ENCODE assay signal across 7 cellular contexts in genomic region chr6:10721850-10722569, GRCh38. TPM values are rescaled to one million over a fixed set of nuclear protein-coding genes. Genes with fewer than 3 reads are reported as not detected.
DNase-seq lines count a peak whose midpoint lies in the region; ATAC-seq and TF ChIP-seq lines count a peak whose summit lies in the region.

No MANE protein-coding gene starts in this region.

- peaks cover 14% of the 10 kb centered on the region for H3K9me3 Mint-ChIP-seq in activated T-helper 1 cell treated with anti-CD3 and anti-CD28 coated beads, Interleukin-12 subunit alpha, Interleukin-12 subunit beta, Interleukin-2, Interleukin-4 antibody, amounts not matched to agents 30 ng/mL and 10 ng/mL and 1 ng/mL, durations not matched to agents 14 hours and 24 hours and 36 hours
- peaks cover 0 to 4% of the 10 kb centered on the region in 2 donors for H3K9me3 Mint-ChIP-seq in stimulated activated naive B cell treated with anti-CD40 and anti-IgM and Interleukin-4, amounts not matched to agents 10 μg/mL and 1 μg/mL and 100 μg/mL, for 72 hours

- peak overlapping the region; percentile 80 for H3K4me2 ChIP-seq in HCT116 (ENCODE audit: low read length)

- no peaks in the 10 kb centered on the region for H3K9me2 ChIP-seq in HCT116 (ENCODE audit: insufficient read depth)

- ATAC-seq in HCT116 = no peak
- ATAC-seq in stimulated activated naive B cell treated with anti-CD40 and anti-IgM and Interleukin-4, amounts not matched to agents 10 μg/mL and 1 μg/mL and 100 μg/mL, for 72 hours (replicated peaks) = no peak
- no peak for ATAC-seq in GM19463 (IDR thresholded peaks at IDR 0.05; ENCODE audit: unreplicated experiment)

- H3K27me3 Mint-ChIP-seq in activated T-helper 1 cell treated with anti-CD3 and anti-CD28 coated beads, Interleukin-12 subunit alpha, Interleukin-12 subunit beta, Interleukin-2, Interleukin-4 antibody, amounts not matched to agents 30 ng/mL and 10 ng/mL and 1 ng/mL, durations not matched to agents 14 hours and 24 hours and 36 hours (ENCODE audit: insufficient read depth) = no peaks in the 10 kb centered on the region
- no peaks in the 10 kb centered on the region for H3K27me3 Mint-ChIP-seq in stimulated activated naive B cell treated with anti-CD40 and anti-IgM and Interleukin-4, amounts not matched to agents 10 μg/mL and 1 μg/mL and 100 μg/mL, for 72 hours

- H3K27me3 ChIP-seq in HCT116 (ENCODE audit: insufficient read depth, low read length) (no peaks in the 10 kb centered on the region), iPS-15b (ENCODE audit: control insufficient read depth, insufficient read depth, low read length) (no peaks in the 10 kb centered on the region)

- peaks cover 0 to 3% of the 10 kb centered on the region in 2 experiments; a peak in 2 of 4 replicates for H3K36me3 ChIP-seq in HCT116 (ENCODE audit: control insufficient read depth in 1 of 2, insufficient read depth in 2 of 2, low read length in 2 of 2)
- H3K36me3 ChIP-seq in iPS-15b (ENCODE audit: control insufficient read depth, insufficient read depth, low read length) = peaks cover 12% of the 10 kb centered on the region

- peaks cover 0 to 10% of the 10 kb centered on the region in 2 experiments; a peak in 1 of 4 replicates for H3K9me3 ChIP-seq in HCT116 (ENCODE audit: control insufficient read depth in 1 of 2, insufficient read depth in 1 of 2, low read depth in 1 of 2, low read length in 2 of 2)
- peaks cover 14% of the 10 kb centered on the region for H3K9me3 ChIP-seq in iPS-15b (ENCODE audit: control insufficient read depth, insufficient read depth, low read length)

- H3K79me2 ChIP-seq in HCT116 (ENCODE audit: insufficient read depth, low read length) = peaks cover 12% of the 10 kb centered on the region

- intact Hi-C loops in HCT116 (cut with micrococcal nuclease) = loop anchor here (1.0 kb wide), 2 partner anchors 25 to 28 kb away; partner anchors contain the start of genes C6orf52, PAK1IP1 and TMEM14B
- intact Hi-C loops in activated T-helper 1 cell treated with anti-CD3 and anti-CD28 coated beads, Interleukin-12 subunit alpha, Interleukin-12 subunit beta, Interleukin-2, Interleukin-4 antibody, amounts not matched to agents 30 ng/mL and 10 ng/mL and 1 ng/mL, durations not matched to agents 14 hours and 24 hours and 36 hours (cut with micrococcal nuclease) = no loop called here

- peak overlapping the region; percentile 93 for H3K27ac Mint-ChIP-seq in activated T-helper 1 cell treated with anti-CD3 and anti-CD28 coated beads, Interleukin-12 subunit alpha, Interleukin-12 subunit beta, Interleukin-2, Interleukin-4 antibody, amounts not matched to agents 30 ng/mL and 10 ng/mL and 1 ng/mL, durations not matched to agents 14 hours and 24 hours and 36 hours
- H3K27ac Mint-ChIP-seq in stimulated activated naive B cell treated with anti-CD40 and anti-IgM and Interleukin-4, amounts not matched to agents 10 μg/mL and 1 μg/mL and 100 μg/mL, for 72 hours = peak overlapping the region; percentile 96

- H3K9ac ChIP-seq in HCT116 (ENCODE audit: low read length) (peak overlapping the region; percentile 85), iPS-15b (ENCODE audit: low read depth, low read length) (peak overlapping the region; percentile 32)

- peaks cover 18% of the 10 kb centered on the region for H3K36me3 Mint-ChIP-seq in activated T-helper 1 cell treated with anti-CD3 and anti-CD28 coated beads, Interleukin-12 subunit alpha, Interleukin-12 subunit beta, Interleukin-2, Interleukin-4 antibody, amounts not matched to agents 30 ng/mL and 10 ng/mL and 1 ng/mL, durations not matched to agents 14 hours and 24 hours and 36 hours (ENCODE audit: low read depth)
- H3K36me3 Mint-ChIP-seq in stimulated activated naive B cell treated with anti-CD40 and anti-IgM and Interleukin-4, amounts not matched to agents 10 μg/mL and 1 μg/mL and 100 μg/mL, for 72 hours = peaks cover 12 to 25% of the 10 kb centered on the region in 2 donors

- TF ChIP-seq CTCF in HCT116 (IDR thresholded peaks at IDR 0.05 in 2 of 3, conservative IDR thresholded peaks at IDR 0.05 in 1 of 3; ENCODE audit: borderline replicate concordance in 1 of 3, insufficient read depth in 1 of 3, low read depth in 2 of 3, low read length in 2 of 3) = no peak

- RAD21 ChIA-PET in HCT116 (lab: Charles Lee; ENCODE audit: low non-redundant PET in 1 of 2, low total read pairs in 2 of 2, uncharacterized antibody in 2 of 2, unreplicated experiment in 2 of 2) = interaction anchor here in 1 of 2 experiments (1.0 kb wide), 1 partner anchor 38 kb away, joined by 3 read pairs; no protein-coding TSS in a partner anchor

- BruUV-seq in HCT116 (replicated peaks; lab: Mats Ljungman, UMichigan) = TSS peak; percentile 90

- peak overlapping the region; percentile 88 for H2AFZ ChIP-seq in HCT116 (ENCODE audit: low read depth, low read length, poor library complexity, severe bottlenecking)

- CTCF ChIA-PET in HCT116 (lab: Charles Lee) = interaction anchor here (1.0 kb wide), 2 partner anchors 25 to 244 kb away, joined by 3 read pairs; no protein-coding TSS in a partner anchor

- TF ChIP-seq RAD21 in HCT116 (IDR thresholded peaks at IDR 0.05; ENCODE audit: low read depth) = no peak

- peak overlapping the region; percentile 91 for H3K4me3 Mint-ChIP-seq in activated T-helper 1 cell treated with anti-CD3 and anti-CD28 coated beads, Interleukin-12 subunit alpha, Interleukin-12 subunit beta, Interleukin-2, Interleukin-4 antibody, amounts not matched to agents 30 ng/mL and 10 ng/mL and 1 ng/mL, durations not matched to agents 14 hours and 24 hours and 36 hours
- H3K4me3 Mint-ChIP-seq in stimulated activated naive B cell treated with anti-CD40 and anti-IgM and Interleukin-4, amounts not matched to agents 10 μg/mL and 1 μg/mL and 100 μg/mL, for 72 hours = peak overlapping the region; percentile 92 to 94

- H3K4me1 ChIP-seq in HCT116 (ENCODE audit: control insufficient read depth in 1 of 2, insufficient read depth in 2 of 2, low read length in 2 of 2) = peaks cover 12 to 21% of the 10 kb centered on the region in 2 experiments; a peak in 3 of 4 replicates
- peaks cover 5% of the 10 kb centered on the region for H3K4me1 ChIP-seq in iPS-15b (ENCODE audit: control insufficient read depth, insufficient read depth, low read length)

- DNase-seq in HCT116 (ENCODE audit: low read depth, low spot score) (no peak), NCI-H1092 (lab: John Stamatoyannopoulos, UW) (no peak), NCI-H226 (no peak)
- no peak for DNase-seq in activated T-helper 1 cell treated with anti-CD3 and anti-CD28 coated beads, Interleukin-12 subunit alpha, Interleukin-12 subunit beta, Interleukin-2, Interleukin-4 antibody, amounts not matched to agents 30 ng/mL and 10 ng/mL and 1 ng/mL, durations not matched to agents 14 hours and 24 hours and 36 hours (ENCODE audit: low spot score)
- DNase-seq in stimulated activated naive B cell treated with anti-CD40 and anti-IgM and Interleukin-4, amounts not matched to agents 10 μg/mL and 1 μg/mL and 100 μg/mL, for 72 hours = no peak

- H3K4me1 Mint-ChIP-seq in activated T-helper 1 cell treated with anti-CD3 and anti-CD28 coated beads, Interleukin-12 subunit alpha, Interleukin-12 subunit beta, Interleukin-2, Interleukin-4 antibody, amounts not matched to agents 30 ng/mL and 10 ng/mL and 1 ng/mL, durations not matched to agents 14 hours and 24 hours and 36 hours (ENCODE audit: low read depth) = peaks cover 55% of the 10 kb centered on the region
- peaks cover 22 to 45% of the 10 kb centered on the region in 2 donors for H3K4me1 Mint-ChIP-seq in stimulated activated naive B cell treated with anti-CD40 and anti-IgM and Interleukin-4, amounts not matched to agents 10 μg/mL and 1 μg/mL and 100 μg/mL, for 72 hours

- H3K4me3 ChIP-seq in HCT116 (replicated peaks in 1 of 2; ENCODE audit: low read depth in 1 of 2, low read length in 2 of 2) (peak overlapping the region; percentile 78 to 85), iPS-15b (ENCODE audit: low read depth, low read length) (peak overlapping the region; percentile 91)

- POLR2A ChIA-PET in HCT116 (lab: Charles Lee) = interaction anchor here (0.5 to 1.6 kb wide), 5 partner anchors 11 to 27 kb away, joined by 3 to 11 read pairs (median 3); partner anchors contain the start of genes C6orf52, PAK1IP1 and TMEM14B

- TF ChIP-seq POLR2A in HCT116 (IDR thresholded peaks at IDR 0.05; ENCODE audit: borderline replicate concordance, extremely low read depth, insufficient read depth, insufficient read length) = no peak

- H4K20me1 ChIP-seq in HCT116 (ENCODE audit: insufficient read depth) = no peaks in the 10 kb centered on the region

- H3K27ac ChIP-seq in HCT116 (ENCODE audit: low read depth, low read length) = peak overlapping the region; percentile 71

TF ChIP-seq in HCT116, 20 proteins besides CTCF, POLR2A, EP300 and RAD21 (continues in another document):
- TF ChIP-seq ZFX (IDR thresholded peaks at IDR 0.05) (no peak), SIN3A (IDR thresholded peaks at IDR 0.05; ENCODE audit: low read depth) (no peak), CEBPB (IDR thresholded peaks at IDR 0.05; ENCODE audit: low read depth) (no peak), CBX3 (IDR thresholded peaks at IDR 0.05; ENCODE audit: low read depth) (no peak), JUND (IDR thresholded peaks at IDR 0.05) (no peak)

RNA-seq across cellular contexts. Expression of gene TMEM14C, which starts 0.9 kb away (rescaled TPM):
- total RNA-seq in HCT116 (2021; ENCODE audit: unreplicated experiment) = 84.7 TPM
- 67.1 and 78.2 TPM in 2 replicates for polyA plus RNA-seq in HCT116 (2012)
- total RNA-seq in activated T-helper 1 cell treated with anti-CD3 and anti-CD28 coated beads, Interleukin-12 subunit alpha, Interleukin-12 subunit beta, Interleukin-2, Interleukin-4 antibody, amounts not matched to agents 30 ng/mL and 10 ng/mL and 1 ng/mL, durations not matched to agents 14 hours and 24 hours and 36 hours = 57.3 and 63.1 TPM in 2 replicates

RNA-seq across cellular contexts. Expression of gene TMEM14B, which starts 25.6 kb away (rescaled TPM):
- total RNA-seq in HCT116 (2021; ENCODE audit: unreplicated experiment) = 83.6 TPM
- 43.5 and 62.6 TPM in 2 replicates for polyA plus RNA-seq in HCT116 (2012)
- 82.1 and 83.7 TPM in 2 replicates for total RNA-seq in activated T-helper 1 cell treated with anti-CD3 and anti-CD28 coated beads, Interleukin-12 subunit alpha, Interleukin-12 subunit beta, Interleukin-2, Interleukin-4 antibody, amounts not matched to agents 30 ng/mL and 10 ng/mL and 1 ng/mL, durations not matched to agents 14 hours and 24 hours and 36 hours

RNA-seq across cellular contexts. Expression of gene PAK1IP1, which starts 27.2 kb away (rescaled TPM):
- 24.3 TPM for total RNA-seq in HCT116 (2021; ENCODE audit: unreplicated experiment)
- polyA plus RNA-seq in HCT116 (2012) = 10.2 and 13.5 TPM in 2 replicates
- total RNA-seq in activated T-helper 1 cell treated with anti-CD3 and anti-CD28 coated beads, Interleukin-12 subunit alpha, Interleukin-12 subunit beta, Interleukin-2, Interleukin-4 antibody, amounts not matched to agents 30 ng/mL and 10 ng/mL and 1 ng/mL, durations not matched to agents 14 hours and 24 hours and 36 hours = 35.3 and 37.4 TPM in 2 replicates

RNA-seq across cellular contexts. Expression of gene C6orf52, which starts 27.6 kb away (rescaled TPM):
- total RNA-seq in HCT116 (2021; ENCODE audit: unreplicated experiment) = 3.9 TPM
- 2.7 and 3.1 TPM in 2 replicates for polyA plus RNA-seq in HCT116 (2012)
- 3.6 and 6.0 TPM in 2 replicates for total RNA-seq in activated T-helper 1 cell treated with anti-CD3 and anti-CD28 coated beads, Interleukin-12 subunit alpha, Interleukin-12 subunit beta, Interleukin-2, Interleukin-4 antibody, amounts not matched to agents 30 ng/mL and 10 ng/mL and 1 ng/mL, durations not matched to agents 14 hours and 24 hours and 36 hours
